Comparison of ENCODE assay signal across 21 cellular contexts in genomic region chr2:76073992-76074604, GRCh38.
"Had no signal": no experiment of that assay in that cellular context is flagged by ENCODE, and none has a peak within 500 bp of the region (broad histone marks: within the 10 kb centered on the region; RNA-seq: fewer than 3 reads in every experiment).

No MANE protein-coding gene starts in this region.

- DNase-seq: KBM-7; MV-4-11; NCI-H1048; NCI-H1105; NCI-H1417; NCI-H1436 treated with DMSO at 0.1 percent for 48 hours; NCI-H1694; NCI-H187 treated with DMSO at 0.1 percent for 48 hours; NCI-H2029 treated with DMSO at 0.1 percent for 48 hours; NCI-H2171 treated with DMSO at 0.1 percent for 48 hours; NCI-H345; NCI-H446 treated with DMSO at 0.1 percent for 48 hours; NCI-H510A treated with DMSO at 0.1 percent for 48 hours; NCI-H526; NK-92 treated with Interleukin-12 subunit alpha and Interleukin-12 subunit beta, amount 100 ng/mL, for 24 hours; PC-3; SHP77; SW 1271; T-cell had no signal

- H3K4me1 Mint-ChIP-seq: T-cell had no signal

- ATAC-seq: Panc1, PC-3, T-cell had no signal

- H3K4me3 Mint-ChIP-seq: T-cell had no signal

- H3K27ac Mint-ChIP-seq: T-cell had no signal

- H3K27ac ChIP-seq: RWPE1 had no signal

- H3K36me3 Mint-ChIP-seq: T-cell had no signal

- H3K27me3 Mint-ChIP-seq: T-cell had no signal
